25 cellular contexts compared by ENCODE assay signal in genomic region chr6:42936398-42936797, GRCh38. TPM values are rescaled to one million over a fixed set of nuclear protein-coding genes. Genes with fewer than 3 reads are reported as not detected.
DNase-seq lines count a peak whose midpoint lies in the region; ATAC-seq, FAIRE-seq and TF ChIP-seq lines count a peak whose summit lies in the region.
"Had no signal": no experiment of that assay in that cellular context is flagged by ENCODE, and none has a peak within 500 bp of the region (broad histone marks: within the 10 kb centered on the region; RNA-seq: fewer than 3 reads in every experiment).

No MANE protein-coding gene starts in this region.

- in situ Hi-C loops in HepG2 (cut with HindIII; ENCODE audit: extremely low pct_ligation_motif_present, low pct_unique_long_range_greater_than_20kb): no loop called here

- 67% methylated on average over 11 of the region's 11 CpGs for WGBS in liver
- WGBS in HepG2 (ENCODE audit: low lambda C conversion rate): 95% methylated on average over 11 of the region's 11 CpGs
- 40% methylated on average over 7 of the region's 11 CpGs for WGBS in right lobe of liver (ENCODE audit: insufficient coverage, low coverage, low lambda C conversion rate, missing lambda C conversion rate)

- no peak for TF ChIP-seq RAD21 in liver (IDR thresholded peaks at IDR 0.05)
- TF ChIP-seq RAD21 in HepG2 (CRISPR knock-in tag; IDR thresholded peaks at IDR 0.05): no peak

- H3K36me3 ChIP-seq in liver (ENCODE audit: control insufficient read depth in 4 of 4, insufficient read depth in 3 of 4, low read depth in 1 of 4, low read length in 3 of 4) (peaks cover 2 to 19% (median 5%) of the 10 kb centered on the region in 4 donors), HepG2 (replicated peaks in 1 of 2; ENCODE audit: control insufficient read depth in 1 of 2, insufficient read depth in 2 of 2, low read length in 2 of 2) (peaks cover 15 to 46% of the 10 kb centered on the region in 2 experiments), right lobe of liver (peaks cover 0 to 24% (median 0%) of the 10 kb centered on the region in 4 donors)

- CTCF ChIA-PET in HepG2 (lab: Yijun Ruan, JAX; ENCODE audit: low intra/inter-chr PET ratio, low total read pairs): no interaction called here

- H3K4me3 ChIP-seq in liver (ENCODE audit: low read depth in 1 of 3, low read length in 3 of 3) (no peak overlapping the region), HepG2 (replicated peaks in 1 of 3; ENCODE audit: insufficient read depth in 1 of 3, low read depth in 2 of 3, low read length in 3 of 3) (no peak overlapping the region), right lobe of liver (no peak overlapping the region)
- H3K4me3 ChIP-seq: PC-9 had no signal

- no peak for FAIRE-seq in HepG2 (lab: Jason Lieb, UNC)
- FAIRE-seq: A204.1, GM12891 had no signal

- H3K27ac Mint-ChIP-seq in IgD-negative memory B cell: peak overlapping the region; percentile 27 to 84 (median 48)
- peak overlapping the region; percentile 14 for H3K27ac Mint-ChIP-seq in stimulated activated naive B cell treated with anti-CD40 and anti-IgM and Interleukin-4, amounts not matched to agents 10 μg/mL and 1 μg/mL and 100 μg/mL, for 72 hours

- DNase-seq in HepG2 (ENCODE audit: low spot score): no peak
- peak in 1 of 3 donors; percentile 63 for DNase-seq in right lobe of liver
- no peak for DNase-seq in stimulated activated naive B cell treated with anti-CD40 and anti-IgM and Interleukin-4, amounts not matched to agents 10 μg/mL and 1 μg/mL and 100 μg/mL, for 72 hours
- DNase-seq in GM10266 (ENCODE audit: extremely low spot score): no peak
- DNase-seq in NCI-H2081 treated with DMSO at 0.1 percent for 48 hours (lab: John Stamatoyannopoulos, UW): no peak
- no peak for DNase-seq in SW 1271 (lab: John Stamatoyannopoulos, UW)
- DNase-seq: CD4-positive, alpha-beta memory T cell; DND-41; GOT3; HCEC 1CT; NCI-H1092 treated with DMSO at 0.1 percent for 48 hours; NCI-H1436 treated with DMSO at 0.1 percent for 48 hours; NCI-H2029; NCI-H226; NCI-H510A treated with DMSO at 0.1 percent for 48 hours; NCI-H748 treated with DMSO at 0.1 percent for 48 hours; PC-9; RPMI8226; SHP77 treated with DMSO at 0.1 percent for 48 hours had no signal

- POLR2A ChIA-PET in HepG2 (lab: Yijun Ruan, JAX): no interaction called here

- H3K4me3 Mint-ChIP-seq in IgD-negative memory B cell: no peak overlapping the region
- H3K4me3 Mint-ChIP-seq in stimulated activated naive B cell treated with anti-CD40 and anti-IgM and Interleukin-4, amounts not matched to agents 10 μg/mL and 1 μg/mL and 100 μg/mL, for 72 hours: no peak overlapping the region
- H3K4me3 Mint-ChIP-seq: CD4-positive, alpha-beta memory T cell had no signal

- H3K9me3 Mint-ChIP-seq in IgD-negative memory B cell: no peaks in the 10 kb centered on the region
- H3K9me3 Mint-ChIP-seq in stimulated activated naive B cell treated with anti-CD40 and anti-IgM and Interleukin-4, amounts not matched to agents 10 μg/mL and 1 μg/mL and 100 μg/mL, for 72 hours: no peaks in the 10 kb centered on the region
- H3K9me3 Mint-ChIP-seq: CD4-positive, alpha-beta memory T cell had no signal

- TF ChIP-seq EP300 in HepG2 (IDR thresholded peaks at IDR 0.05; ENCODE audit: low read depth in 2 of 2, low read length in 2 of 2) (no peak), HepG2 (CRISPR knock-in tag; IDR thresholded peaks at IDR 0.05; ENCODE audit: borderline replicate concordance) (no peak)

- TF ChIP-seq POLR2A in HepG2 (IDR thresholded peaks at IDR 0.05; ENCODE audit: insufficient read depth in 1 of 2, low read depth in 2 of 2, low read length in 2 of 2): no peak
- TF ChIP-seq POLR2A in right lobe of liver (IDR thresholded peaks at IDR 0.05): no peak

- intact Hi-C loops in HepG2 (cut with micrococcal nuclease; ENCODE audit: unreplicated experiment): loop anchor here (5.0 kb wide), 1 partner anchor 34 kb away; no protein-coding TSS in a partner anchor
- intact Hi-C loops in right lobe of liver (cut with DNase I): no loop called here

- H3K27me3 ChIP-seq in liver (ENCODE audit: control insufficient read depth in 4 of 4, insufficient read depth in 4 of 4, low read length in 3 of 4): no peaks in the 10 kb centered on the region
- no peaks in the 10 kb centered on the region for H3K27me3 ChIP-seq in HepG2 (ENCODE audit: control insufficient read depth in 1 of 2, insufficient read depth in 2 of 2, low read length in 2 of 2)
- H3K27me3 ChIP-seq in right lobe of liver: no peaks in the 10 kb centered on the region

- ATAC-seq in HepG2: no peak
- ATAC-seq in right lobe of liver: peak in 1 of 4 donors; percentile 10
- ATAC-seq in stimulated activated naive B cell treated with anti-CD40 and anti-IgM and Interleukin-4, amounts not matched to agents 10 μg/mL and 1 μg/mL and 100 μg/mL, for 72 hours (replicated peaks): no peak

- H3K4me1 ChIP-seq in liver (ENCODE audit: control insufficient read depth in 4 of 4, insufficient read depth in 4 of 4, low read length in 3 of 4) (peaks cover 21 to 61% (median 54%) of the 10 kb centered on the region in 4 donors), HepG2 (ENCODE audit: insufficient read depth, low read length) (peaks cover 66% of the 10 kb centered on the region), right lobe of liver (peaks cover 0 to 77% (median 33%) of the 10 kb centered on the region in 4 donors)

- H4K20me1 ChIP-seq in HepG2 (ENCODE audit: insufficient read depth, low read length): no peaks in the 10 kb centered on the region

- no TSS peak for BruUV-seq in HepG2 (replicated peaks; lab: Mats Ljungman, UMichigan)

- peaks cover 24 to 42% (median 33%) of the 10 kb centered on the region in 3 donors for H3K4me1 Mint-ChIP-seq in IgD-negative memory B cell
- peaks cover 35 to 72% of the 10 kb centered on the region in 2 donors for H3K4me1 Mint-ChIP-seq in stimulated activated naive B cell treated with anti-CD40 and anti-IgM and Interleukin-4, amounts not matched to agents 10 μg/mL and 1 μg/mL and 100 μg/mL, for 72 hours

- H3K9ac ChIP-seq in liver (ENCODE audit: low read depth in 1 of 2, low read length in 2 of 2): no peak overlapping the region
- no peak overlapping the region for H3K9ac ChIP-seq in HepG2 (ENCODE audit: insufficient read depth, low read depth, low read length)
- H3K9ac ChIP-seq: KMS-11 had no signal

- no peak overlapping the region for H2AFZ ChIP-seq in HepG2 (ENCODE audit: low read length)
- H2AFZ ChIP-seq: PC-9 had no signal

- H3K9me3 ChIP-seq in liver (ENCODE audit: control insufficient read depth in 4 of 4, low read length in 3 of 4) (no peaks in the 10 kb centered on the region), HepG2 (ENCODE audit: low read length) (no peaks in the 10 kb centered on the region), right lobe of liver (no peaks in the 10 kb centered on the region)

- H3K27ac ChIP-seq in liver (ENCODE audit: low read depth in 1 of 2, low read length in 2 of 2): no peak overlapping the region
- no peak overlapping the region for H3K27ac ChIP-seq in HepG2 (ENCODE audit: extremely low read length, insufficient read depth, low read length)
- H3K27ac ChIP-seq in right lobe of liver: peak overlapping the region in 2 of 3 donors; percentile 89
- H3K27ac ChIP-seq: KMS-11, PC-9 had no signal

- no peaks in the 10 kb centered on the region for H3K27me3 Mint-ChIP-seq in IgD-negative memory B cell
- H3K27me3 Mint-ChIP-seq in stimulated activated naive B cell treated with anti-CD40 and anti-IgM and Interleukin-4, amounts not matched to agents 10 μg/mL and 1 μg/mL and 100 μg/mL, for 72 hours: no peaks in the 10 kb centered on the region
- H3K27me3 Mint-ChIP-seq: CD4-positive, alpha-beta memory T cell had no signal

- H3K36me3 Mint-ChIP-seq in IgD-negative memory B cell: peaks cover 3% of the 10 kb centered on the region
- H3K36me3 Mint-ChIP-seq in stimulated activated naive B cell treated with anti-CD40 and anti-IgM and Interleukin-4, amounts not matched to agents 10 μg/mL and 1 μg/mL and 100 μg/mL, for 72 hours: peaks cover 58 to 81% of the 10 kb centered on the region in 2 donors

- H3K4me2 ChIP-seq in HepG2 (ENCODE audit: low read depth, low read length): no peak overlapping the region
- H3K4me2 ChIP-seq: KMS-11, PC-9 had no signal

- no peak for TF ChIP-seq CTCF in liver (IDR thresholded peaks at IDR 0.05; ENCODE audit: low read depth, low read length, missing input control)
- no peak for TF ChIP-seq CTCF in HepG2 (CRISPR knock-in tag; IDR thresholded peaks at IDR 0.05)
- TF ChIP-seq CTCF in right lobe of liver (IDR thresholded peaks at IDR 0.05): no peak
- no peak for TF ChIP-seq CTCF in GM10266 (IDR thresholded peaks at IDR 0.05; ENCODE audit: control insufficient read depth, insufficient read depth, low read depth, missing control alignments)

- H3K79me2 ChIP-seq in HepG2 (ENCODE audit: insufficient read depth, low read length): peaks cover 23% of the 10 kb centered on the region

RNA-seq across cellular contexts. Expression of gene CNPY3, which starts 7.1 kb away (rescaled TPM):
- total RNA-seq in liver (10 to 100 TPM; 17.2 to 18.0 TPM), HepG2 (2016; rRNA removed; fragmentation: Illumina TruSeq; extraction: Trizol) (31.4 and 60.2 TPM in 2 replicates), right lobe of liver (10 to 100 TPM; 11.1 to 75.4 (median 28.8) TPM)
- polyA plus RNA-seq in liver (10 to 100 TPM; 36.5 to 41.0 TPM), HepG2 (2011; rRNA removed) (38.3 and 42.3 TPM in 2 replicates), IgD-negative memory B cell (272 TPM)
- 25.4 and 31.7 TPM in 2 replicates for total RNA-seq in HepG2 (2016; cell fraction: cytosol; rRNA removed; fragmentation: Illumina TruSeq; extraction: Trizol; ENCODE audit: low read depth)
- 32.0 and 60.7 TPM in 2 replicates for total RNA-seq in HepG2 (2016; cell fraction: insoluble cytoplasmic fraction; rRNA removed; fragmentation: Illumina TruSeq; extraction: Trizol)
- 38.9 and 45.0 TPM in 2 replicates for total RNA-seq in HepG2 (2016; cell fraction: membrane; rRNA removed; fragmentation: Illumina TruSeq; extraction: Trizol)
- total RNA-seq in HepG2 (2016; cell fraction: nucleus; rRNA removed; fragmentation: Illumina TruSeq; extraction: Trizol): 42.6 and 49.4 TPM in 2 replicates
- 43.4 and 51.8 TPM in 2 replicates for polyA plus RNA-seq in HepG2 (2011; cell fraction: cytosol; rRNA removed)
- polyA plus RNA-seq in HepG2 (2011; cell fraction: nucleus; rRNA removed): 30.8 and 35.3 TPM in 2 replicates
- 51.7 and 54.0 TPM in 2 replicates for polyA plus RNA-seq in HepG2 (2012)
- polyA plus RNA-seq in HepG2 (2016; cell fraction: cytosol; fragmentation: Illumina TruSeq; extraction: Trizol; ENCODE audit: low read depth): 38.7 and 48.0 TPM in 2 replicates
- 35.6 and 38.7 TPM in 2 replicates for polyA plus RNA-seq in HepG2 (2016; cell fraction: insoluble cytoplasmic fraction; fragmentation: Illumina TruSeq; extraction: Trizol; ENCODE audit: low read depth)
- polyA plus RNA-seq in HepG2 (2016; cell fraction: membrane; fragmentation: Illumina TruSeq; extraction: Trizol; ENCODE audit: low read depth): 44.3 and 50.0 TPM in 2 replicates
- polyA plus RNA-seq in HepG2 (2016; cell fraction: nucleus; fragmentation: Illumina TruSeq; extraction: Trizol; ENCODE audit: insufficient read depth, low read depth): 94.9 and 101 TPM in 2 replicates
- 28.5 and 45.2 TPM in 2 replicates for polyA minus RNA-seq in HepG2 (2011; rRNA and poly(A)+ RNA removed; ENCODE audit: low replicate concordance)
- 16.2 and 20.4 TPM in 2 replicates for polyA minus RNA-seq in HepG2 (2011; cell fraction: cytosol; rRNA and poly(A)+ RNA removed)
- 9.7 and 11.9 TPM in 2 replicates for polyA minus RNA-seq in HepG2 (2011; cell fraction: nucleus; rRNA and poly(A)+ RNA removed)

RNA-seq across cellular contexts. Expression of gene PTCRA, which starts 20.5 kb away (rescaled TPM):
- 1 to 10 TPM in 1 of 2 donors, not detected in 1; 1.1 TPM for total RNA-seq in liver
- polyA plus RNA-seq in liver: under 1 TPM in 1 of 2 donors, not detected in 1; 0.63 TPM
- not detected in 2 replicates for total RNA-seq in HepG2 (2016; rRNA removed; fragmentation: Illumina TruSeq; extraction: Trizol)
- total RNA-seq in HepG2 (2016; cell fraction: cytosol; rRNA removed; fragmentation: Illumina TruSeq; extraction: Trizol; ENCODE audit: low read depth): not detected in 2 replicates
- not detected in 2 replicates for total RNA-seq in HepG2 (2016; cell fraction: insoluble cytoplasmic fraction; rRNA removed; fragmentation: Illumina TruSeq; extraction: Trizol)
- not detected in 2 replicates for total RNA-seq in HepG2 (2016; cell fraction: membrane; rRNA removed; fragmentation: Illumina TruSeq; extraction: Trizol)
- total RNA-seq in HepG2 (2016; cell fraction: nucleus; rRNA removed; fragmentation: Illumina TruSeq; extraction: Trizol): not detected in 2 replicates
- not detected in 2 replicates for polyA plus RNA-seq in HepG2 (2011; rRNA removed)
- polyA plus RNA-seq in HepG2 (2011; cell fraction: cytosol; rRNA removed): not detected in 2 replicates
- 0.12 and 0.51 TPM in 2 replicates for polyA plus RNA-seq in HepG2 (2011; cell fraction: nucleus; rRNA removed)
- not detected in 2 replicates for polyA plus RNA-seq in HepG2 (2012)
- polyA plus RNA-seq in HepG2 (2016; cell fraction: cytosol; fragmentation: Illumina TruSeq; extraction: Trizol; ENCODE audit: low read depth): not detected in 2 replicates
- not detected in 2 replicates for polyA plus RNA-seq in HepG2 (2016; cell fraction: insoluble cytoplasmic fraction; fragmentation: Illumina TruSeq; extraction: Trizol; ENCODE audit: low read depth)
- not detected in 2 replicates for polyA plus RNA-seq in HepG2 (2016; cell fraction: membrane; fragmentation: Illumina TruSeq; extraction: Trizol; ENCODE audit: low read depth)
- not detected in 2 replicates for polyA plus RNA-seq in HepG2 (2016; cell fraction: nucleus; fragmentation: Illumina TruSeq; extraction: Trizol; ENCODE audit: insufficient read depth, low read depth)
- not detected in 2 replicates for polyA minus RNA-seq in HepG2 (2011; rRNA and poly(A)+ RNA removed; ENCODE audit: low replicate concordance)
- polyA minus RNA-seq in HepG2 (2011; cell fraction: cytosol; rRNA and poly(A)+ RNA removed): not detected in 2 replicates
- polyA minus RNA-seq in HepG2 (2011; cell fraction: nucleus; rRNA and poly(A)+ RNA removed): not detected in 2 replicates
- polyA plus RNA-seq in IgD-negative memory B cell: 1.0 TPM
- under 1 TPM in 3 of 6 experiments, not detected in 3; 0.31 to 0.46 (median 0.37) TPM for total RNA-seq in right lobe of liver
- total RNA-seq: CD4-positive, alpha-beta memory T cell; HT-29; PC-9 had no signal
- polyA plus RNA-seq: CD4-positive, alpha-beta memory T cell had no signal

RNA-seq across cellular contexts. Expression of gene GNMT, which starts 24.2 kb away (rescaled TPM):
- total RNA-seq in liver: 100 to 1,000 TPM in 1 of 2 donors, 10 to 100 TPM in 1; 10.5 to 140 TPM
- polyA plus RNA-seq in liver: 100 to 1,000 TPM; 119 to 163 TPM
- total RNA-seq in HepG2 (2016; rRNA removed; fragmentation: Illumina TruSeq; extraction: Trizol): 7.0 and 7.3 TPM in 2 replicates
- 3.1 and 3.3 TPM in 2 replicates for total RNA-seq in HepG2 (2016; cell fraction: cytosol; rRNA removed; fragmentation: Illumina TruSeq; extraction: Trizol; ENCODE audit: low read depth)
- 6.8 and 9.0 TPM in 2 replicates for total RNA-seq in HepG2 (2016; cell fraction: insoluble cytoplasmic fraction; rRNA removed; fragmentation: Illumina TruSeq; extraction: Trizol)
- 3.4 and 3.5 TPM in 2 replicates for total RNA-seq in HepG2 (2016; cell fraction: membrane; rRNA removed; fragmentation: Illumina TruSeq; extraction: Trizol)
- 3.4 and 3.9 TPM in 2 replicates for total RNA-seq in HepG2 (2016; cell fraction: nucleus; rRNA removed; fragmentation: Illumina TruSeq; extraction: Trizol)
- 2.8 and 3.8 TPM in 2 replicates for polyA plus RNA-seq in HepG2 (2011; rRNA removed)
- polyA plus RNA-seq in HepG2 (2011; cell fraction: cytosol; rRNA removed): 4.4 and 5.1 TPM in 2 replicates
- polyA plus RNA-seq in HepG2 (2011; cell fraction: nucleus; rRNA removed): 3.3 and 3.5 TPM in 2 replicates
- 1.8 and 3.1 TPM in 2 replicates for polyA plus RNA-seq in HepG2 (2012)
- polyA plus RNA-seq in HepG2 (2016; cell fraction: cytosol; fragmentation: Illumina TruSeq; extraction: Trizol; ENCODE audit: low read depth): 2.8 and 3.0 TPM in 2 replicates
- 7.2 and 7.5 TPM in 2 replicates for polyA plus RNA-seq in HepG2 (2016; cell fraction: insoluble cytoplasmic fraction; fragmentation: Illumina TruSeq; extraction: Trizol; ENCODE audit: low read depth)
- 2.2 and 2.4 TPM in 2 replicates for polyA plus RNA-seq in HepG2 (2016; cell fraction: membrane; fragmentation: Illumina TruSeq; extraction: Trizol; ENCODE audit: low read depth)
- 6.3 and 6.4 TPM in 2 replicates for polyA plus RNA-seq in HepG2 (2016; cell fraction: nucleus; fragmentation: Illumina TruSeq; extraction: Trizol; ENCODE audit: insufficient read depth, low read depth)
- polyA minus RNA-seq in HepG2 (2011; rRNA and poly(A)+ RNA removed; ENCODE audit: low replicate concordance): 0.33 and 2.7 TPM in 2 replicates
- 0.79 and 1.4 TPM in 2 replicates for polyA minus RNA-seq in HepG2 (2011; cell fraction: cytosol; rRNA and poly(A)+ RNA removed)
- polyA minus RNA-seq in HepG2 (2011; cell fraction: nucleus; rRNA and poly(A)+ RNA removed): 0.52 and 0.62 TPM in 2 replicates
- 1.2 TPM for polyA plus RNA-seq in IgD-negative memory B cell
- total RNA-seq in right lobe of liver: 100 to 1,000 TPM in 3 of 6 experiments, 10 to 100 TPM in 3; 13.7 to 470 (median 107) TPM
- total RNA-seq: HT-29 had no signal

RNA-seq across cellular contexts. Expression of gene PEX6, which starts 42.6 kb away (rescaled TPM):
- total RNA-seq in liver (10 to 100 TPM; 15.1 to 20.7 TPM), HepG2 (2016; rRNA removed; fragmentation: Illumina TruSeq; extraction: Trizol) (3.6 and 5.1 TPM in 2 replicates), right lobe of liver (10 to 100 TPM; 15.7 to 25.9 (median 21.3) TPM)
- polyA plus RNA-seq in liver (10 to 100 TPM in 1 of 2 donors, 1 to 10 TPM in 1; 5.4 to 15.4 TPM), HepG2 (2011; rRNA removed) (6.7 and 8.5 TPM in 2 replicates), IgD-negative memory B cell (12.7 TPM)
- 0.61 and 1.2 TPM in 2 replicates for total RNA-seq in HepG2 (2016; cell fraction: cytosol; rRNA removed; fragmentation: Illumina TruSeq; extraction: Trizol; ENCODE audit: low read depth)
- total RNA-seq in HepG2 (2016; cell fraction: insoluble cytoplasmic fraction; rRNA removed; fragmentation: Illumina TruSeq; extraction: Trizol): 2.9 and 4.9 TPM in 2 replicates
- total RNA-seq in HepG2 (2016; cell fraction: membrane; rRNA removed; fragmentation: Illumina TruSeq; extraction: Trizol): 2.1 TPM in 2 replicates
- 5.5 and 5.6 TPM in 2 replicates for total RNA-seq in HepG2 (2016; cell fraction: nucleus; rRNA removed; fragmentation: Illumina TruSeq; extraction: Trizol)
- polyA plus RNA-seq in HepG2 (2011; cell fraction: cytosol; rRNA removed): 5.0 and 6.5 TPM in 2 replicates
- polyA plus RNA-seq in HepG2 (2011; cell fraction: nucleus; rRNA removed): 46.4 and 54.7 TPM in 2 replicates
- polyA plus RNA-seq in HepG2 (2012): 8.5 and 12.2 TPM in 2 replicates
- 0.38 and 0.54 TPM in 2 replicates for polyA plus RNA-seq in HepG2 (2016; cell fraction: cytosol; fragmentation: Illumina TruSeq; extraction: Trizol; ENCODE audit: low read depth)
- polyA plus RNA-seq in HepG2 (2016; cell fraction: insoluble cytoplasmic fraction; fragmentation: Illumina TruSeq; extraction: Trizol; ENCODE audit: low read depth): 2.3 and 3.1 TPM in 2 replicates
- polyA plus RNA-seq in HepG2 (2016; cell fraction: membrane; fragmentation: Illumina TruSeq; extraction: Trizol; ENCODE audit: low read depth): 1.00 and 1.0 TPM in 2 replicates
- polyA plus RNA-seq in HepG2 (2016; cell fraction: nucleus; fragmentation: Illumina TruSeq; extraction: Trizol; ENCODE audit: insufficient read depth, low read depth): 8.5 and 8.9 TPM in 2 replicates
- polyA minus RNA-seq in HepG2 (2011; rRNA and poly(A)+ RNA removed; ENCODE audit: low replicate concordance): 13.3 and 14.3 TPM in 2 replicates
- polyA minus RNA-seq in HepG2 (2011; cell fraction: cytosol; rRNA and poly(A)+ RNA removed): 4.7 and 7.1 TPM in 2 replicates
- polyA minus RNA-seq in HepG2 (2011; cell fraction: nucleus; rRNA and poly(A)+ RNA removed): 7.8 and 8.2 TPM in 2 replicates

RNA-seq across cellular contexts. Expression of gene PPP2R5D, which starts 48.0 kb away (rescaled TPM):
- 10 to 100 TPM; 12.9 to 13.9 TPM for total RNA-seq in liver
- 10 to 100 TPM in 1 of 2 donors, 1 to 10 TPM in 1; 6.7 to 13.5 TPM for polyA plus RNA-seq in liver
- 55.6 and 60.4 TPM in 2 replicates for total RNA-seq in HepG2 (2016; rRNA removed; fragmentation: Illumina TruSeq; extraction: Trizol)
- 8.7 and 10.0 TPM in 2 replicates for total RNA-seq in HepG2 (2016; cell fraction: cytosol; rRNA removed; fragmentation: Illumina TruSeq; extraction: Trizol; ENCODE audit: low read depth)
- 50.4 and 57.8 TPM in 2 replicates for total RNA-seq in HepG2 (2016; cell fraction: insoluble cytoplasmic fraction; rRNA removed; fragmentation: Illumina TruSeq; extraction: Trizol)
- total RNA-seq in HepG2 (2016; cell fraction: membrane; rRNA removed; fragmentation: Illumina TruSeq; extraction: Trizol): 26.0 and 26.2 TPM in 2 replicates
- 32.7 and 35.1 TPM in 2 replicates for total RNA-seq in HepG2 (2016; cell fraction: nucleus; rRNA removed; fragmentation: Illumina TruSeq; extraction: Trizol)
- 39.4 and 53.7 TPM in 2 replicates for polyA plus RNA-seq in HepG2 (2011; rRNA removed)
- 41.3 and 44.3 TPM in 2 replicates for polyA plus RNA-seq in HepG2 (2011; cell fraction: cytosol; rRNA removed)
- 50.5 and 51.8 TPM in 2 replicates for polyA plus RNA-seq in HepG2 (2011; cell fraction: nucleus; rRNA removed)
- 34.9 and 36.8 TPM in 2 replicates for polyA plus RNA-seq in HepG2 (2012)
- 7.3 and 8.1 TPM in 2 replicates for polyA plus RNA-seq in HepG2 (2016; cell fraction: cytosol; fragmentation: Illumina TruSeq; extraction: Trizol; ENCODE audit: low read depth)
- polyA plus RNA-seq in HepG2 (2016; cell fraction: insoluble cytoplasmic fraction; fragmentation: Illumina TruSeq; extraction: Trizol; ENCODE audit: low read depth): 57.4 and 66.7 TPM in 2 replicates
- 15.9 and 19.4 TPM in 2 replicates for polyA plus RNA-seq in HepG2 (2016; cell fraction: membrane; fragmentation: Illumina TruSeq; extraction: Trizol; ENCODE audit: low read depth)
- polyA plus RNA-seq in HepG2 (2016; cell fraction: nucleus; fragmentation: Illumina TruSeq; extraction: Trizol; ENCODE audit: insufficient read depth, low read depth): 64.1 and 68.3 TPM in 2 replicates
- 93.1 and 95.5 TPM in 2 replicates for polyA minus RNA-seq in HepG2 (2011; rRNA and poly(A)+ RNA removed; ENCODE audit: low replicate concordance)
- polyA minus RNA-seq in HepG2 (2011; cell fraction: cytosol; rRNA and poly(A)+ RNA removed): 33.1 and 38.4 TPM in 2 replicates
- 16.5 and 18.2 TPM in 2 replicates for polyA minus RNA-seq in HepG2 (2011; cell fraction: nucleus; rRNA and poly(A)+ RNA removed)
- polyA plus RNA-seq in IgD-negative memory B cell: 17.5 TPM
- 10 to 100 TPM; 11.5 to 24.0 (median 16.3) TPM for total RNA-seq in right lobe of liver

Comparison
In these comparisons a context has a peak if more than half of its experiments do, and no peak if none do; other contexts are left out.
1. H3K27ac ChIP-seq: peak in right lobe of liver (2 of 3); none in liver (0 of 2) and HepG2 (single experiment).